Comparison of ENCODE assay signal across 20 cellular contexts in genomic region chr16:47061204-47061603, GRCh38.
DNase-seq lines count a peak whose midpoint lies in the region; ATAC-seq, FAIRE-seq and TF ChIP-seq lines count a peak whose summit lies in the region.
"Had no signal": no experiment of that assay in that cellular context is flagged by ENCODE, and none has a peak within 500 bp of the region (broad histone marks: within the 10 kb centered on the region; RNA-seq: fewer than 3 reads in every experiment).

No MANE protein-coding gene starts in this region.

- no peaks in the 10 kb centered on the region for H3K23me2 ChIP-seq in H9 (ENCODE audit: insufficient read length, low read depth, low read length, poor library complexity, severe bottlenecking)

- CTCF ChIA-PET in HepG2 (lab: Yijun Ruan, JAX; ENCODE audit: low intra/inter-chr PET ratio, low total read pairs): no interaction called here

- H3K27me3 ChIP-seq in H9 (ENCODE audit: insufficient read depth, low read length): no peaks in the 10 kb centered on the region
- peaks cover 0 to 4% of the 10 kb centered on the region in 2 experiments; a peak in 2 of 5 replicates for H3K27me3 ChIP-seq in HepG2 (ENCODE audit: control insufficient read depth in 1 of 2, insufficient read depth in 2 of 2, low read length in 2 of 2)
- no peaks in the 10 kb centered on the region for H3K27me3 ChIP-seq in sigmoid colon
- H3K27me3 ChIP-seq: BLaER1 treated with 17β-estradiol and CSF1 and Interleukin-3, amounts not matched to agents 10 nM and 100 nM; SJSA1 had no signal

- in situ Hi-C loops in HepG2 (cut with HindIII; ENCODE audit: extremely low pct_ligation_motif_present, low pct_unique_long_range_greater_than_20kb): no loop called here

- no peak overlapping the region for H4K5ac ChIP-seq in H9 (ENCODE audit: insufficient read length, low read depth, low read length)

- H3K4me3 ChIP-seq in coronary artery (no peak overlapping the region), HepG2 (replicated peaks in 1 of 3; ENCODE audit: insufficient read depth in 1 of 3, low read depth in 2 of 3, low read length in 3 of 3) (no peak overlapping the region), sigmoid colon (no peak overlapping the region)
- H3K4me3 ChIP-seq: BLaER1 treated with 17β-estradiol and CSF1 and Interleukin-3, amounts not matched to agents 10 nM and 100 nM; GM23248; SJSA1 had no signal

- H3T11ph ChIP-seq in H9 (ENCODE audit: low read length): no peak overlapping the region

- no peak overlapping the region for H3K23ac ChIP-seq in H9 (ENCODE audit: insufficient read length, low read depth, low read length)

- H2AFZ ChIP-seq in H9 (ENCODE audit: low read length) (no peak overlapping the region), HepG2 (ENCODE audit: low read length) (no peak overlapping the region)
- H2AFZ ChIP-seq: GM23248 had no signal

- H3K14ac ChIP-seq in H9 (ENCODE audit: insufficient read depth, low read length): peak overlapping the region; percentile 31; the same call in 1 of the 2 replicates

- no peaks in the 10 kb centered on the region for H3K4me1 ChIP-seq in H9 (ENCODE audit: insufficient read depth, low read length)
- H3K4me1 ChIP-seq in HepG2 (ENCODE audit: insufficient read depth, low read length): peaks cover 56% of the 10 kb centered on the region
- no peaks in the 10 kb centered on the region for H3K4me1 ChIP-seq in sigmoid colon
- H3K4me1 ChIP-seq: BLaER1 treated with 17β-estradiol and CSF1 and Interleukin-3, amounts not matched to agents 10 nM and 100 nM; SJSA1 had no signal

- TF ChIP-seq RAD21 in HepG2 (CRISPR knock-in tag; IDR thresholded peaks at IDR 0.05): no peak

- no TSS peak for BruUV-seq in HepG2 (replicated peaks; lab: Mats Ljungman, UMichigan)

- H3K56ac ChIP-seq in H9 (ENCODE audit: insufficient read length, low read depth, low read length): no peak overlapping the region

- H2BK12ac ChIP-seq in H9 (ENCODE audit: insufficient read length, low read depth, low read length): no peak overlapping the region

- TF ChIP-seq CTCF in H9 (conservative IDR thresholded peaks at IDR 0.05) (no peak), coronary artery (IDR thresholded peaks at IDR 0.05) (no peak), HepG2 (CRISPR knock-in tag; IDR thresholded peaks at IDR 0.05) (no peak), sigmoid colon (IDR thresholded peaks at IDR 0.05) (no peak)

- POLR2A ChIA-PET in HepG2 (lab: Yijun Ruan, JAX): no interaction called here

- H3K4me1 Mint-ChIP-seq in H9: peaks cover 0 to 5% of the 10 kb centered on the region in 2 experiments; a peak in 1 of 4 replicates
- H3K4me1 Mint-ChIP-seq in immature natural killer cell: no peaks in the 10 kb centered on the region
- H3K4me1 Mint-ChIP-seq: CD8-positive, alpha-beta memory T cell had no signal

- TF ChIP-seq POLR2A in HepG2 (IDR thresholded peaks at IDR 0.05; ENCODE audit: insufficient read depth in 1 of 2, low read depth in 2 of 2, low read length in 2 of 2) (no peak), sigmoid colon (IDR thresholded peaks at IDR 0.05) (no peak)

- DNase-seq in H9 (no peak), coronary artery (ENCODE audit: low spot score) (peak; percentile 68), HepG2 (ENCODE audit: low spot score) (no peak), sigmoid colon (peak; percentile 46), immature natural killer cell (no peak), NCI-H146 treated with DMSO at 0.1 percent for 48 hours (lab: John Stamatoyannopoulos, UW; ENCODE audit: unreplicated experiment) (no peak)
- DNase-seq: CD8-positive, alpha-beta memory T cell; GM23248; MM.1S; NCI-H1092; NCI-H1436 treated with DMSO at 0.1 percent for 48 hours; NCI-H2029 treated with DMSO at 0.1 percent for 48 hours; NCI-H2171; NCI-H526; PC-3 had no signal

- no peak overlapping the region for H4K8ac ChIP-seq in H9 (replicated peaks; ENCODE audit: insufficient read length, low read depth, low read length)

- H3K9me3 ChIP-seq in H9 (ENCODE audit: control insufficient read depth, low read depth, low read length) (no peaks in the 10 kb centered on the region), HepG2 (ENCODE audit: low read length) (peaks cover 4% of the 10 kb centered on the region; the same call in 1 of the 2 replicates), sigmoid colon (no peaks in the 10 kb centered on the region)
- H3K9me3 ChIP-seq: SJSA1 had no signal

- H3K27me3 Mint-ChIP-seq in H9 (ENCODE audit: low read depth) (no peaks in the 10 kb centered on the region), immature natural killer cell (ENCODE audit: low read depth in 3 of 3) (peaks cover 0 to 6% (median 4%) of the 10 kb centered on the region in 3 donors)

- H3K9me3 Mint-ChIP-seq in H9 (peaks cover 7 to 11% of the 10 kb centered on the region in 2 experiments; a peak in 3 of 5 replicates), immature natural killer cell (no peaks in the 10 kb centered on the region)

- no peak overlapping the region for H2BK20ac ChIP-seq in H9 (ENCODE audit: low read depth, low read length, poor library complexity, severe bottlenecking)

- no peaks in the 10 kb centered on the region; a peak in 2 of 7 replicates for H3K36me3 Mint-ChIP-seq in H9 (ENCODE audit: insufficient read depth in 1 of 3, low read depth in 3 of 3)
- H3K36me3 Mint-ChIP-seq in immature natural killer cell: no peaks in the 10 kb centered on the region
- H3K36me3 Mint-ChIP-seq: CD8-positive, alpha-beta memory T cell had no signal

- H3K4ac ChIP-seq in H9 (ENCODE audit: low read depth, low read length): no peak overlapping the region

- H2AK5ac ChIP-seq in H9 (ENCODE audit: insufficient read length, low read length): no peak overlapping the region

- TF ChIP-seq EP300 in HepG2 (IDR thresholded peaks at IDR 0.05; ENCODE audit: low read depth in 2 of 2, low read length in 2 of 2) (no peak), HepG2 (CRISPR knock-in tag; IDR thresholded peaks at IDR 0.05; ENCODE audit: borderline replicate concordance) (no peak), sigmoid colon (IDR thresholded peaks at IDR 0.05) (no peak)

- H3K9ac ChIP-seq in H9 (ENCODE audit: extremely low read depth, insufficient read length, low read length) (no peak overlapping the region), HepG2 (ENCODE audit: insufficient read depth, low read depth, low read length) (no peak overlapping the region)
- H3K9ac ChIP-seq: BLaER1 treated with 17β-estradiol and CSF1 and Interleukin-3, amounts not matched to agents 10 nM and 100 nM; GM23248 had no signal

- no peak overlapping the region for H3K27ac ChIP-seq in H9 (ENCODE audit: insufficient read length, low read depth, low read length)
- no peak overlapping the region for H3K27ac ChIP-seq in coronary artery
- no peak overlapping the region for H3K27ac ChIP-seq in HepG2 (ENCODE audit: extremely low read length, insufficient read depth, low read length)
- H3K27ac ChIP-seq in sigmoid colon: no peak overlapping the region
- H3K27ac ChIP-seq: BLaER1 treated with 17β-estradiol and CSF1 and Interleukin-3, amounts not matched to agents 10 nM and 100 nM; GM23248; SJSA1 had no signal

- H2BK120ac ChIP-seq in H9 (ENCODE audit: low read depth, low read length, poor library complexity, severe bottlenecking): no peak overlapping the region

- FAIRE-seq in HepG2 (lab: Jason Lieb, UNC): no peak
- FAIRE-seq: GM12891, HTR-8/SVneo had no signal

- no peak overlapping the region for H2BK15ac ChIP-seq in H9 (ENCODE audit: low read depth, low read length)

- H4K20me1 ChIP-seq in H9 (ENCODE audit: control insufficient read depth, insufficient read depth, insufficient read length) (no peaks in the 10 kb centered on the region), HepG2 (ENCODE audit: insufficient read depth, low read length) (no peaks in the 10 kb centered on the region)
- H4K20me1 ChIP-seq: BLaER1 treated with 17β-estradiol and CSF1 and Interleukin-3, amounts not matched to agents 10 nM and 100 nM had no signal

- no CpG with 5 or more reads among the region's 12 CpGs for whole genome bisulfite sequencing in H9 (ENCODE audit: extremely low coverage, insufficient read length, low lambda C conversion rate)
- WGBS in HepG2 (ENCODE audit: low lambda C conversion rate): 68% methylated on average over 12 of the region's 12 CpGs
- WGBS in sigmoid colon, 2 donors: 88 to 92% methylated on average over 12 of the region's 12 CpGs

- no peak for ATAC-seq in HepG2
- ATAC-seq in GM18873 (IDR thresholded peaks at IDR 0.05; ENCODE audit: low FRiP score, unreplicated experiment): no peak
- ATAC-seq: PC-3 had no signal

- no peak overlapping the region for H2BK5ac ChIP-seq in H9 (ENCODE audit: insufficient read length, low read length)

- H3K36me3 ChIP-seq in HepG2 (replicated peaks in 1 of 2; ENCODE audit: control insufficient read depth in 1 of 2, insufficient read depth in 2 of 2, low read length in 2 of 2): no peaks in the 10 kb centered on the region
- H3K36me3 ChIP-seq in sigmoid colon: no peaks in the 10 kb centered on the region
- H3K36me3 ChIP-seq: BLaER1 treated with 17β-estradiol and CSF1 and Interleukin-3, amounts not matched to agents 10 nM and 100 nM; SJSA1 had no signal

- H3K27ac Mint-ChIP-seq in H9 (no peak overlapping the region), immature natural killer cell (no peak overlapping the region)
- H3K27ac Mint-ChIP-seq: CD8-positive, alpha-beta memory T cell had no signal

- intact Hi-C loops in HepG2 (cut with micrococcal nuclease; ENCODE audit: unreplicated experiment): no loop called here
- intact Hi-C loops in sigmoid colon (cut with DNase I): no loop called here

- H3K79me1 ChIP-seq in H9 (ENCODE audit: insufficient read depth, low read depth, low read length, poor library complexity, severe bottlenecking): no peaks in the 10 kb centered on the region

- no peak overlapping the region for H3K4me2 ChIP-seq in H9 (ENCODE audit: insufficient read depth, insufficient read length, low read length)
- no peak overlapping the region for H3K4me2 ChIP-seq in HepG2 (ENCODE audit: low read depth, low read length)
- H3K4me2 ChIP-seq: BLaER1 treated with 17β-estradiol and CSF1 and Interleukin-3, amounts not matched to agents 10 nM and 100 nM had no signal

- H4K91ac ChIP-seq in H9 (ENCODE audit: insufficient read length, low read depth, low read length): no peak overlapping the region

- H3K18ac ChIP-seq in H9 (ENCODE audit: insufficient read length, low read depth, low read length): no peak overlapping the region

- H3K79me2 ChIP-seq in H9 (ENCODE audit: insufficient read depth, low read length) (no peaks in the 10 kb centered on the region), HepG2 (ENCODE audit: insufficient read depth, low read length) (no peaks in the 10 kb centered on the region)

- H3K4me3 Mint-ChIP-seq in H9: no peak overlapping the region
- no peak overlapping the region for H3K4me3 Mint-ChIP-seq in immature natural killer cell
- H3K4me3 Mint-ChIP-seq: CD8-positive, alpha-beta memory T cell had no signal

TF ChIP-seq in HepG2, 621 proteins besides CTCF, POLR2A, EP300 and RAD21 (continues in another document):
- TF ChIP-seq ZNF556 (CRISPR knock-in tag; IDR thresholded peaks at IDR 0.05; ENCODE audit: borderline replicate concordance): no peak

Comparison
In these comparisons a context has a peak if more than half of its experiments do, and no peak if none do; other contexts are left out.
1. DNase-seq: peak in coronary artery (single experiment) and sigmoid colon (single experiment); none in H9 (single experiment), HepG2 (single experiment), immature natural killer cell (0 of 3) and NCI-H146 treated with DMSO at 0.1 percent for 48 hours (single experiment).